In genomic region chr20:34516874-34517542, GRCh38 we compare ENCODE assay signal across 8 cellular contexts. TPM values are rescaled to one million over a fixed set of nuclear protein-coding genes. Genes with fewer than 3 reads are reported as not detected.
DNase-seq lines count a peak whose midpoint lies in the region; ATAC-seq, FAIRE-seq and TF ChIP-seq lines count a peak whose summit lies in the region.

No MANE protein-coding gene starts in this region.

- H3K4me3 Mint-ChIP-seq in activated naive CD4-positive, alpha-beta T cell treated with anti-CD3 and anti-CD28 coated beads for 36 hours = peak overlapping the region; percentile 98

- no peaks in the 10 kb centered on the region for H3K9me3 ChIP-seq in A549
- H3K9me3 ChIP-seq in prostate gland = no peaks in the 10 kb centered on the region

- peak overlapping the region; percentile 80 for H3K4me3 ChIP-seq in A549
- peak overlapping the region; percentile 80 for H3K4me3 ChIP-seq in NB4 (ENCODE audit: low read depth, low read length)
- peak overlapping the region; percentile 74 to 82 for H3K4me3 ChIP-seq in prostate gland

- H3K27me3 Mint-ChIP-seq in activated naive CD4-positive, alpha-beta T cell treated with anti-CD3 and anti-CD28 coated beads for 36 hours (ENCODE audit: low read depth) = no peaks in the 10 kb centered on the region

- peaks cover 24% of the 10 kb centered on the region for H3K4me1 ChIP-seq in A549
- H3K4me1 ChIP-seq in prostate gland (replicated peaks) = no peaks in the 10 kb centered on the region

- H3K27ac ChIP-seq in A549 = peak overlapping the region; percentile 95 to 96
- peak overlapping the region; percentile 97 for H3K27ac ChIP-seq in prostate gland

- no peaks in the 10 kb centered on the region for H3K27me3 ChIP-seq in prostate gland (replicated peaks; ENCODE audit: insufficient read depth)

- POLR2A ChIA-PET in A549 (lab: Yijun Ruan, JAX) = interaction anchor here (0.6 to 2.2 kb wide), 9 partner anchors 9 to 439 kb away, joined by 3 to 12 read pairs (median 5); partner anchors contain the start of genes AHCY, ITCH and PIGU

- H3K36me3 Mint-ChIP-seq in activated naive CD4-positive, alpha-beta T cell treated with anti-CD3 and anti-CD28 coated beads for 36 hours (ENCODE audit: low read depth) = peaks cover 7% of the 10 kb centered on the region

- CTCF ChIA-PET in A549 (lab: Yijun Ruan, JAX) = interaction anchor here (0.8 to 6.2 kb wide), 8 partner anchors 23 to 326 kb away, joined by 3 to 52 read pairs (median 5); no protein-coding TSS in a partner anchor
- CTCF ChIA-PET in activated naive CD4-positive, alpha-beta T cell treated with anti-CD3 and anti-CD28 coated beads for 36 hours (lab: Charles Lee) = interaction anchor here (0.7 to 5.0 kb wide), 10 partner anchors 14 to 243 kb away, joined by 3 to 48 read pairs (median 4); partner anchors contain the start of gene AHCY

- H3K36me3 ChIP-seq in prostate gland = no peaks in the 10 kb centered on the region

- no peak for TF ChIP-seq POLR2A in A549 (IDR thresholded peaks at IDR 0.05; ENCODE audit: low read length)
- TF ChIP-seq POLR2A in NB4 (IDR thresholded peaks at IDR 0.05; ENCODE audit: extremely low read depth, insufficient read length) = no peak
- TF ChIP-seq POLR2A in prostate gland (IDR thresholded peaks at IDR 0.05) = no peak

- DNase-seq in A549 (ENCODE audit: low read depth in 1 of 2, low spot score in 1 of 2) (no peak), NB4 (ENCODE audit: low read depth) (peak; percentile 61), head of caudate nucleus (peak in 34 of 42 donors; percentile 36 to 80 (median 56)), prostate gland (ENCODE audit: low spot score) (no peak), SW480 (ENCODE audit: low spot score) (no peak), G401 (ENCODE audit: low spot score) (no peak)
- DNase-seq in activated naive CD4-positive, alpha-beta T cell treated with anti-CD3 and anti-CD28 coated beads for 36 hours = peak; percentile 60

- no peak for FAIRE-seq in A549 (lab: Jason Lieb, UNC)

- under 1% methylated on average over 12 of the region's 12 CpGs for WGBS in A549 (ENCODE audit: missing lambda C conversion rate)
- WGBS in prostate gland = 0% methylated on average over 12 of the region's 12 CpGs

- H3K9me3 Mint-ChIP-seq in activated naive CD4-positive, alpha-beta T cell treated with anti-CD3 and anti-CD28 coated beads for 36 hours = no peaks in the 10 kb centered on the region

- TF ChIP-seq CTCF in A549 (IDR thresholded peaks at IDR 0.05) (no peak), NB4 (IDR thresholded peaks at IDR 0.05; ENCODE audit: low read depth, low read length) (no peak), prostate gland (IDR thresholded peaks at IDR 0.05) (no peak)

- in situ Hi-C loops in G401 (cut with HindIII; ENCODE audit: low sequenced_read_pairs) = no loop called here

- peak overlapping the region; percentile 96 for H3K27ac Mint-ChIP-seq in activated naive CD4-positive, alpha-beta T cell treated with anti-CD3 and anti-CD28 coated beads for 36 hours

- ATAC-seq in A549 (peak; percentile 54 to 55), GM18517 (IDR thresholded peaks at IDR 0.05; ENCODE audit: unreplicated experiment) (peak; percentile 2)

- TF ChIP-seq RAD21 in A549 (conservative IDR thresholded peaks at IDR 0.05 in 1 of 2, IDR thresholded peaks at IDR 0.05 in 1 of 2) = no peak

- TF ChIP-seq EP300 in A549 (IDR thresholded peaks at IDR 0.05) = no peak

- intact Hi-C loops in activated naive CD4-positive, alpha-beta T cell treated with anti-CD3 and anti-CD28 coated beads for 36 hours (cut with micrococcal nuclease) = loop anchor here (1.0 to 10.0 kb wide), 7 partner anchors 160 to 524 kb away; partner anchors contain the start of genes ACSS2, AHCY, EIF2S2 and PIGU
- intact Hi-C loops in head of caudate nucleus (cut with DNase I) (loop anchor here (10.0 kb wide), 1 partner anchor 202 kb away; no protein-coding TSS in a partner anchor), prostate gland (cut with DNase I) (no loop called here)

- peak overlapping the region; percentile 91 for H3K4me2 ChIP-seq in A549

- H3K4me1 Mint-ChIP-seq in activated naive CD4-positive, alpha-beta T cell treated with anti-CD3 and anti-CD28 coated beads for 36 hours (ENCODE audit: low read depth) = peaks cover 33% of the 10 kb centered on the region

TF ChIP-seq in A549, 52 proteins besides CTCF, POLR2A, EP300 and RAD21:
- TF ChIP-seq NR3C1 (IDR thresholded peaks at IDR 0.05) (no peak), HOXA7 (CRISPR knock-in tag; IDR thresholded peaks at IDR 0.05) (0 out of 2 replicates have a peak, but pooled peaks have one; percentile 65)
TF ChIP-seq in A549: peak in this region for 1.

RNA-seq across cellular contexts. Expression of gene DYNLRB1, which starts 0.8 kb away (rescaled TPM):
- polyA plus RNA-seq in A549 (2011; rRNA removed) = 148 and 204 TPM in 2 replicates
- polyA plus RNA-seq in A549 (2012; cell fraction: cytosol; rRNA removed) = 235 and 264 TPM in 2 replicates
- 104 and 152 TPM in 2 replicates for polyA plus RNA-seq in A549 (2012; cell fraction: nucleus; rRNA removed)
- 206 to 230 TPM (median 211 TPM) in 3 replicates for polyA plus RNA-seq in A549 (2017; fragmentation: RNase III; extraction: RNeasy Plus Mini Kit Qiagen cat#74134 plus additional on column Dnase treatment)
- polyA minus RNA-seq in A549 (2011; rRNA and poly(A)+ RNA removed) = 116 and 177 TPM in 2 replicates
- 10 to 100 TPM; 81.9 to 92.9 TPM for total RNA-seq in activated naive CD4-positive, alpha-beta T cell treated with anti-CD3 and anti-CD28 coated beads for 36 hours
- 100 to 1,000 TPM; 132 to 247 TPM for total RNA-seq in prostate gland
- total RNA-seq in G401 (2014; rRNA removed; shearing (Covaris generic)) = 58.9 and 82.5 TPM in 2 replicates

RNA-seq across cellular contexts. Expression of gene MAP1LC3A, which starts 41.5 kb away (rescaled TPM):
- polyA plus RNA-seq in A549 (2011; rRNA removed) = 3.7 and 4.3 TPM in 2 replicates
- polyA plus RNA-seq in A549 (2012; cell fraction: cytosol; rRNA removed) = 9.0 and 13.6 TPM in 2 replicates
- 25.2 and 27.9 TPM in 2 replicates for polyA plus RNA-seq in A549 (2012; cell fraction: nucleus; rRNA removed)
- polyA plus RNA-seq in A549 (2017; fragmentation: RNase III; extraction: RNeasy Plus Mini Kit Qiagen cat#74134 plus additional on column Dnase treatment) = 11.4 to 17.7 TPM (median 15.7 TPM) in 3 replicates
- 4.8 and 6.0 TPM in 2 replicates for polyA minus RNA-seq in A549 (2011; rRNA and poly(A)+ RNA removed)
- 1 to 10 TPM; 1.6 to 1.7 TPM for total RNA-seq in activated naive CD4-positive, alpha-beta T cell treated with anti-CD3 and anti-CD28 coated beads for 36 hours
- 100 to 1,000 TPM in 1 of 2 donors, 10 to 100 TPM in 1; 74.3 to 128 TPM for total RNA-seq in prostate gland
- total RNA-seq in G401 (2014; rRNA removed; shearing (Covaris generic)) = 0.37 TPM in 1 of 2 replicates, not detected in the other

Comparison
In these comparisons a context has a peak if more than half of its experiments do, and no peak if none do; other contexts are left out.
1. DNase-seq: peak in NB4 (single experiment), activated naive CD4-positive, alpha-beta T cell treated with anti-CD3 and anti-CD28 coated beads for 36 hours (single experiment) and head of caudate nucleus (34 of 42); none in A549 (0 of 2), prostate gland (single experiment), SW480 (single experiment) and G401 (single experiment).
2. RNA of gene MAP1LC3A, which starts 41.5 kb away (total RNA-seq): 74.3 to 128 TPM in prostate gland; 1.6 to 1.7 TPM in activated naive CD4-positive, alpha-beta T cell treated with anti-CD3 and anti-CD28 coated beads for 36 hours and 0.37 TPM in G401; every median in the first group is over 10 times any median in the second.
3. Peak in every context shown above with its lines, with median percentiles within 50 percentile points of each other: H3K4me3 ChIP-seq.